20 cellular contexts compared by ENCODE assay signal in the genomic region with DNA sequence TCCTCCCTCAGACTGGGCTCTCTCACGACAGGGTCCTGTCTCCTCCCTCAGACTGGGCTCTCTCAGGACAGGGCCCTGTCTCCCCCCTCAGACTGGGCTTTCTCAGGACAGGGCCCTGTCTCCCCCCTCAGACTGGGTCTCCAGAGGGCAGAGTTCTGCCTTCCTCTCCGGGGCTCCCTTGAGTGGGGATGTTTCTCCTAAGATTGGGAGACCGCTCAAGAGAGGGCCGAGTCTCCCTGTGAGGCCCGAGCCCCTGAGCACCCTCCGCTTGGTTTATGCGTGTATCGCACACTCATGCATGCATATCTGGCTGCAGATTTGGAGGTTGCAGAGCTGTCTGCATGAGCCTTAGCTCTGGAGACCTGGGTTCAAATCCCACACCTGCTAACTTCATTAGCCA. TPM values are rescaled to one million over a fixed set of nuclear protein-coding genes. Genes with fewer than 3 reads are reported as not detected.
DNase-seq lines count a peak whose midpoint lies in the region; ATAC-seq, FAIRE-seq and TF ChIP-seq lines count a peak whose summit lies in the region.
"Had no signal": no experiment of that assay in that cellular context is flagged by ENCODE, and none has a peak within 500 bp of the region (broad histone marks: within the 10 kb centered on the region; RNA-seq: fewer than 3 reads in every experiment).

No MANE protein-coding gene starts in this region.

- no peak overlapping the region for H3K27ac Mint-ChIP-seq in activated CD8-positive, alpha-beta memory T cell treated with anti-CD3 and anti-CD28 coated beads, Interleukin-2, amount 10 ng/mL, durations not matched to agents 7 days and 5 days
- H3K27ac Mint-ChIP-seq: B cell; CD4-positive, alpha-beta memory T cell had no signal

- POLR2A ChIA-PET in HepG2 (lab: Yijun Ruan, JAX) = no interaction called here

- H3K4me1 Mint-ChIP-seq in activated CD8-positive, alpha-beta memory T cell treated with anti-CD3 and anti-CD28 coated beads, Interleukin-2, amount 10 ng/mL, durations not matched to agents 7 days and 5 days = peaks cover 15% of the 10 kb centered on the region
- H3K4me1 Mint-ChIP-seq: B cell had no signal

- no peak overlapping the region for H3K4me2 ChIP-seq in HepG2 (ENCODE audit: low read depth, low read length)

- H3K4me3 Mint-ChIP-seq in activated CD8-positive, alpha-beta memory T cell treated with anti-CD3 and anti-CD28 coated beads, Interleukin-2, amount 10 ng/mL, durations not matched to agents 7 days and 5 days = no peak overlapping the region
- H3K4me3 Mint-ChIP-seq: B cell; CD4-positive, alpha-beta memory T cell had no signal

- H3K27me3 Mint-ChIP-seq in activated CD8-positive, alpha-beta memory T cell treated with anti-CD3 and anti-CD28 coated beads, Interleukin-2, amount 10 ng/mL, durations not matched to agents 7 days and 5 days = no peaks in the 10 kb centered on the region
- H3K27me3 Mint-ChIP-seq: B cell; CD4-positive, alpha-beta memory T cell had no signal

- TF ChIP-seq EP300 in HepG2 (IDR thresholded peaks at IDR 0.05; ENCODE audit: low read depth in 2 of 2, low read length in 2 of 2) (no peak), HepG2 (CRISPR knock-in tag; IDR thresholded peaks at IDR 0.05; ENCODE audit: borderline replicate concordance) (no peak), stomach (IDR thresholded peaks at IDR 0.05) (no peak)

- 77% methylated on average over 6 of the region's 8 CpGs for WGBS in HepG2 (ENCODE audit: low lambda C conversion rate)
- WGBS in stomach, 5 donors = 84 to 97% (median 92%) methylated on average over 3 to 8 of the region's 8 CpGs

- BruUV-seq in HepG2 (replicated peaks; lab: Mats Ljungman, UMichigan) = no TSS peak

- in situ Hi-C loops in HepG2 (cut with HindIII; ENCODE audit: extremely low pct_ligation_motif_present, low pct_unique_long_range_greater_than_20kb) = no loop called here

- no peaks in the 10 kb centered on the region for H3K9me3 Mint-ChIP-seq in activated CD8-positive, alpha-beta memory T cell treated with anti-CD3 and anti-CD28 coated beads, Interleukin-2, amount 10 ng/mL, durations not matched to agents 7 days and 5 days (ENCODE audit: low read depth)
- H3K9me3 Mint-ChIP-seq: CD4-positive, alpha-beta memory T cell had no signal

- no peak overlapping the region for H3K9ac ChIP-seq in HepG2 (ENCODE audit: insufficient read depth, low read depth, low read length)

- no peaks in the 10 kb centered on the region for H4K20me1 ChIP-seq in HepG2 (ENCODE audit: insufficient read depth, low read length)

- TF ChIP-seq RAD21 in HepG2 (CRISPR knock-in tag; IDR thresholded peaks at IDR 0.05) = no peak

- H3K27ac ChIP-seq in coronary artery (no peak overlapping the region), HepG2 (ENCODE audit: extremely low read length, insufficient read depth, low read length) (no peak overlapping the region), stomach (no peak overlapping the region)

- H3K4me1 ChIP-seq in HepG2 (ENCODE audit: insufficient read depth, low read length) (peaks cover 6% of the 10 kb centered on the region), stomach (no peaks in the 10 kb centered on the region)
- H3K4me1 ChIP-seq: HAP-1 had no signal

- no peaks in the 10 kb centered on the region for H3K79me2 ChIP-seq in HepG2 (ENCODE audit: insufficient read depth, low read length)

- H3K36me3 ChIP-seq in HepG2 (replicated peaks in 1 of 2; ENCODE audit: control insufficient read depth in 1 of 2, insufficient read depth in 2 of 2, low read length in 2 of 2) (no peaks in the 10 kb centered on the region), stomach (no peaks in the 10 kb centered on the region)
- H3K36me3 ChIP-seq: HAP-1 had no signal

- H3K27me3 ChIP-seq in HepG2 (ENCODE audit: control insufficient read depth in 1 of 2, insufficient read depth in 2 of 2, low read length in 2 of 2) = peaks cover 0 to 10% of the 10 kb centered on the region in 2 experiments; a peak in 3 of 5 replicates
- peaks cover 0 to 7% (median 0%) of the 10 kb centered on the region in 3 donors for H3K27me3 ChIP-seq in stomach

- DNase-seq in activated CD8-positive, alpha-beta memory T cell treated with anti-CD3 and anti-CD28 coated beads, Interleukin-2, amount 10 ng/mL, durations not matched to agents 7 days and 5 days = peak; percentile 4
- DNase-seq in coronary artery (ENCODE audit: low spot score) (peak; percentile 43), HepG2 (ENCODE audit: low spot score) (no peak), stomach (peak; percentile 9), NCI-H128 (lab: John Stamatoyannopoulos, UW; ENCODE audit: unreplicated experiment) (no peak), NCI-H1436 (lab: John Stamatoyannopoulos, UW) (no peak)
- DNase-seq in activated CD4-positive, alpha-beta T cell treated with anti-CD3 and anti-CD28 coated beads, Interleukin-2, amount 50 U/mL, for 4 hours = no peak
- DNase-seq: C1 segment of cervical spinal cord; CD4-positive, alpha-beta memory T cell; DMS153; DMS79 treated with DMSO at 0.1 percent for 48 hours; EL had no signal

- no peak for FAIRE-seq in HepG2 (lab: Jason Lieb, UNC)
- FAIRE-seq: A204.1, D721Med, G401.6, GM12891, H1, HTR-8/SVneo had no signal

- no peak for ATAC-seq in activated CD8-positive, alpha-beta memory T cell treated with anti-CD3 and anti-CD28 coated beads, Interleukin-2, amount 10 ng/mL, durations not matched to agents 7 days and 5 days
- ATAC-seq in HepG2 = no peak

- H3K9me3 ChIP-seq in HepG2 (ENCODE audit: low read length) = no peaks in the 10 kb centered on the region
- H3K9me3 ChIP-seq in stomach = no peaks in the 10 kb centered on the region
- H3K9me3 ChIP-seq: HAP-1 had no signal

- H3K4me3 ChIP-seq in coronary artery (no peak overlapping the region), HepG2 (replicated peaks in 1 of 3; ENCODE audit: insufficient read depth in 1 of 3, low read depth in 2 of 3, low read length in 3 of 3) (no peak overlapping the region), stomach (no peak overlapping the region)
- H3K4me3 ChIP-seq: HAP-1 had no signal

- CTCF ChIA-PET in activated CD8-positive, alpha-beta memory T cell treated with anti-CD3 and anti-CD28 coated beads, Interleukin-2, amount 10 ng/mL, durations not matched to agents 7 days and 5 days (lab: Charles Lee) = no interaction called here
- CTCF ChIA-PET in HepG2 (lab: Yijun Ruan, JAX; ENCODE audit: low intra/inter-chr PET ratio, low total read pairs) = no interaction called here

- TF ChIP-seq CTCF in coronary artery (IDR thresholded peaks at IDR 0.05) (no peak), HepG2 (CRISPR knock-in tag; IDR thresholded peaks at IDR 0.05) (no peak), stomach (IDR thresholded peaks at IDR 0.05) (no peak)

- intact Hi-C loops in HepG2 (cut with micrococcal nuclease; ENCODE audit: unreplicated experiment) = no loop called here
- intact Hi-C loops in stomach (cut with DNase I; ENCODE audit: low total_unique reads) = no loop called here

- H3K36me3 Mint-ChIP-seq in activated CD8-positive, alpha-beta memory T cell treated with anti-CD3 and anti-CD28 coated beads, Interleukin-2, amount 10 ng/mL, durations not matched to agents 7 days and 5 days = no peaks in the 10 kb centered on the region
- H3K36me3 Mint-ChIP-seq: CD4-positive, alpha-beta memory T cell had no signal

- no peak for TF ChIP-seq POLR2A in HepG2 (IDR thresholded peaks at IDR 0.05; ENCODE audit: insufficient read depth in 1 of 2, low read depth in 2 of 2, low read length in 2 of 2)
- no peak for TF ChIP-seq POLR2A in stomach (IDR thresholded peaks at IDR 0.05)

- no peak overlapping the region for H2AFZ ChIP-seq in HepG2 (ENCODE audit: low read length)

RNA-seq across cellular contexts. Expression of gene CSF3R, which starts 39.3 kb away (rescaled TPM):
- total RNA-seq in activated CD8-positive, alpha-beta memory T cell treated with anti-CD3 and anti-CD28 coated beads, Interleukin-2, amount 10 ng/mL, durations not matched to agents 7 days and 5 days = not detected
- total RNA-seq in HepG2 (2016; rRNA removed; fragmentation: Illumina TruSeq; extraction: Trizol) = 3.5 and 11.9 TPM in 2 replicates
- 2.8 and 3.1 TPM in 2 replicates for total RNA-seq in HepG2 (2016; cell fraction: cytosol; rRNA removed; fragmentation: Illumina TruSeq; extraction: Trizol; ENCODE audit: low read depth)
- 3.2 and 11.8 TPM in 2 replicates for total RNA-seq in HepG2 (2016; cell fraction: insoluble cytoplasmic fraction; rRNA removed; fragmentation: Illumina TruSeq; extraction: Trizol)
- 5.6 and 6.3 TPM in 2 replicates for total RNA-seq in HepG2 (2016; cell fraction: membrane; rRNA removed; fragmentation: Illumina TruSeq; extraction: Trizol)
- 17.4 and 18.5 TPM in 2 replicates for total RNA-seq in HepG2 (2016; cell fraction: nucleus; rRNA removed; fragmentation: Illumina TruSeq; extraction: Trizol)
- 28.8 and 45.4 TPM in 2 replicates for polyA plus RNA-seq in HepG2 (2011; rRNA removed)
- polyA plus RNA-seq in HepG2 (2011; cell fraction: cytosol; rRNA removed) = 14.7 and 16.4 TPM in 2 replicates
- 91.0 and 108 TPM in 2 replicates for polyA plus RNA-seq in HepG2 (2011; cell fraction: nucleus; rRNA removed)
- 30.0 and 40.7 TPM in 2 replicates for polyA plus RNA-seq in HepG2 (2012)
- polyA plus RNA-seq in HepG2 (2016; cell fraction: cytosol; fragmentation: Illumina TruSeq; extraction: Trizol; ENCODE audit: low read depth) = 2.0 and 2.5 TPM in 2 replicates
- polyA plus RNA-seq in HepG2 (2016; cell fraction: insoluble cytoplasmic fraction; fragmentation: Illumina TruSeq; extraction: Trizol; ENCODE audit: low read depth) = 5.0 and 5.6 TPM in 2 replicates
- polyA plus RNA-seq in HepG2 (2016; cell fraction: membrane; fragmentation: Illumina TruSeq; extraction: Trizol; ENCODE audit: low read depth) = 5.1 and 5.2 TPM in 2 replicates
- polyA plus RNA-seq in HepG2 (2016; cell fraction: nucleus; fragmentation: Illumina TruSeq; extraction: Trizol; ENCODE audit: insufficient read depth, low read depth) = 40.8 and 46.3 TPM in 2 replicates
- polyA minus RNA-seq in HepG2 (2011; rRNA and poly(A)+ RNA removed; ENCODE audit: low replicate concordance) = 1.5 and 20.2 TPM in 2 replicates
- polyA minus RNA-seq in HepG2 (2011; cell fraction: cytosol; rRNA and poly(A)+ RNA removed) = 6.9 and 10.3 TPM in 2 replicates
- 28.3 and 40.9 TPM in 2 replicates for polyA minus RNA-seq in HepG2 (2011; cell fraction: nucleus; rRNA and poly(A)+ RNA removed)
- 10 to 100 TPM in 4 of 5 donors, not detected in 1; 12.7 to 30.9 (median 21.2) TPM for total RNA-seq in stomach
- 1 to 10 TPM; 1.6 to 6.7 (median 5.8) TPM for polyA plus RNA-seq in stomach
- total RNA-seq: H1 had no signal
- polyA plus RNA-seq: CD4-positive, alpha-beta memory T cell; H1 had no signal

RNA-seq across cellular contexts. Expression of gene MRPS15, which starts 57.8 kb away (rescaled TPM):
- total RNA-seq in activated CD8-positive, alpha-beta memory T cell treated with anti-CD3 and anti-CD28 coated beads, Interleukin-2, amount 10 ng/mL, durations not matched to agents 7 days and 5 days = 100 to 1,000 TPM; 112 to 115 TPM
- total RNA-seq in HepG2 (2016; rRNA removed; fragmentation: Illumina TruSeq; extraction: Trizol) = 113 and 137 TPM in 2 replicates
- 206 and 254 TPM in 2 replicates for total RNA-seq in HepG2 (2016; cell fraction: cytosol; rRNA removed; fragmentation: Illumina TruSeq; extraction: Trizol; ENCODE audit: low read depth)
- total RNA-seq in HepG2 (2016; cell fraction: insoluble cytoplasmic fraction; rRNA removed; fragmentation: Illumina TruSeq; extraction: Trizol) = 122 and 135 TPM in 2 replicates
- 170 and 207 TPM in 2 replicates for total RNA-seq in HepG2 (2016; cell fraction: membrane; rRNA removed; fragmentation: Illumina TruSeq; extraction: Trizol)
- 55.2 and 55.8 TPM in 2 replicates for total RNA-seq in HepG2 (2016; cell fraction: nucleus; rRNA removed; fragmentation: Illumina TruSeq; extraction: Trizol)
- polyA plus RNA-seq in HepG2 (2011; rRNA removed) = 53.3 and 59.0 TPM in 2 replicates
- 63.3 and 64.9 TPM in 2 replicates for polyA plus RNA-seq in HepG2 (2011; cell fraction: cytosol; rRNA removed)
- polyA plus RNA-seq in HepG2 (2011; cell fraction: nucleus; rRNA removed) = 32.6 and 45.2 TPM in 2 replicates
- 46.7 and 60.7 TPM in 2 replicates for polyA plus RNA-seq in HepG2 (2012)
- 258 and 349 TPM in 2 replicates for polyA plus RNA-seq in HepG2 (2016; cell fraction: cytosol; fragmentation: Illumina TruSeq; extraction: Trizol; ENCODE audit: low read depth)
- polyA plus RNA-seq in HepG2 (2016; cell fraction: insoluble cytoplasmic fraction; fragmentation: Illumina TruSeq; extraction: Trizol; ENCODE audit: low read depth) = 167 TPM in 2 replicates
- polyA plus RNA-seq in HepG2 (2016; cell fraction: membrane; fragmentation: Illumina TruSeq; extraction: Trizol; ENCODE audit: low read depth) = 198 and 246 TPM in 2 replicates
- 109 and 110 TPM in 2 replicates for polyA plus RNA-seq in HepG2 (2016; cell fraction: nucleus; fragmentation: Illumina TruSeq; extraction: Trizol; ENCODE audit: insufficient read depth, low read depth)
- polyA minus RNA-seq in HepG2 (2011; rRNA and poly(A)+ RNA removed; ENCODE audit: low replicate concordance) = 12.8 and 22.8 TPM in 2 replicates
- 16.6 and 17.9 TPM in 2 replicates for polyA minus RNA-seq in HepG2 (2011; cell fraction: cytosol; rRNA and poly(A)+ RNA removed)
- polyA minus RNA-seq in HepG2 (2011; cell fraction: nucleus; rRNA and poly(A)+ RNA removed) = 21.8 and 27.1 TPM in 2 replicates
- 100 to 1,000 TPM in 1 of 5 donors, 10 to 100 TPM in 4; 21.9 to 110 (median 33.8) TPM for total RNA-seq in stomach
- 100 to 1,000 TPM; 152 to 163 (median 161) TPM for polyA plus RNA-seq in stomach

Comparison
In these comparisons a context has a peak if more than half of its experiments do, and no peak if none do; other contexts are left out.
1. DNase-seq: peak in activated CD8-positive, alpha-beta memory T cell treated with anti-CD3 and anti-CD28 coated beads, Interleukin-2, amount 10 ng/mL, durations not matched to agents 7 days and 5 days (single experiment), coronary artery (single experiment) and stomach (single experiment); none in HepG2 (single experiment), activated CD4-positive, alpha-beta T cell treated with anti-CD3 and anti-CD28 coated beads, Interleukin-2, amount 50 U/mL, for 4 hours (0 of 2), NCI-H128 (single experiment) and NCI-H1436 (single experiment).